Comparison of ENCODE assay signal across 1 cellular context in the genomic region with DNA sequence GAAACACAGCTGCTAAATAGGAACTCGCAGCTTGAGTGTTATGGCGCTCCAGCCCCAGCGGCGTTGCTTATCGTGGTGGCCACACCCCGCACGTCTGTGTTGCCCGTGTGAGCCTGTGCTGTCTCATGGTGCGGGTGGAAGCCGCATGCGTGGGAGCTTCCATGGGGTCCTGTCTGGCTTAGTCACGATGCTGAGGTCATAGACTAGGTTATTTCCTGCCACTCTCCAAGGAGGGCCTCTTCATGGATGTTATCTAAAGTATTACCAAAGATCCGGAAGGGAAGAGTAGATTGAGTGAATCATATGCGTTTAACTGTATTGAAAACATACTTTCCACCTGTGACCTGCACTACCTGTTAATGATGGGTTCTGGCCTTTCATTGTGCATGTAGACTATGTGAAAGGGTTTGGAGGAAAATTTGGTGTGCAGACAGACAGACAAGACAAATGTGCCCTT.
TF ChIP-seq lines count a peak whose summit lies in the region.

No MANE protein-coding gene starts in this region.

TF ChIP-seq in K562, 482 proteins besides CTCF, POLR2A, EP300 and RAD21 (continued from another document and continues in another):
- TF ChIP-seq, protein P1, sequence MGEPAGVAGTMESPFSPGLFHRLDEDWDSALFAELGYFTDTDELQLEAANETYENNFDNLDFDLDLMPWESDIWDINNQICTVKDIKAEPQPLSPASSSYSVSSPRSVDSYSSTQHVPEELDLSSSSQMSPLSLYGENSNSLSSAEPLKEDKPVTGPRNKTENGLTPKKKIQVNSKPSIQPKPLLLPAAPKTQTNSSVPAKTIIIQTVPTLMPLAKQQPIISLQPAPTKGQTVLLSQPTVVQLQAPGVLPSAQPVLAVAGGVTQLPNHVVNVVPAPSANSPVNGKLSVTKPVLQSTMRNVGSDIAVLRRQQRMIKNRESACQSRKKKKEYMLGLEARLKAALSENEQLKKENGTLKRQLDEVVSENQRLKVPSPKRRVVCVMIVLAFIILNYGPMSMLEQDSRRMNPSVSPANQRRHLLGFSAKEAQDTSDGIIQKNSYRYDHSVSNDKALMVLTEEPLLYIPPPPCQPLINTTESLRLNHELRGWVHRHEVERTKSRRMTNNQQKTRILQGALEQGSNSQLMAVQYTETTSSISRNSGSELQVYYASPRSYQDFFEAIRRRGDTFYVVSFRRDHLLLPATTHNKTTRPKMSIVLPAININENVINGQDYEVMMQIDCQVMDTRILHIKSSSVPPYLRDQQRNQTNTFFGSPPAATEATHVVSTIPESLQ (CRISPR knock-in tag; IDR thresholded peaks at IDR 0.05), result no peak
- TF ChIP-seq ZNF830 (CRISPR knock-in tag; IDR thresholded peaks at IDR 0.05) (no peak), KAT8 (IDR thresholded peaks at IDR 0.05; ENCODE audit: low read depth) (no peak), BCLAF1 (IDR thresholded peaks at IDR 0.05; ENCODE audit: borderline replicate concordance in 1 of 2, control insufficient read depth in 1 of 2, low read depth in 2 of 2, low read length in 1 of 2) (peak in 1 of 2 experiments; percentile 75; a peak in 1 of 4 replicates), NFE2L1 (tag; IDR thresholded peaks at IDR 0.05; ENCODE audit: borderline replicate concordance, low read depth) (no peak; the same call in 1 of the 2 replicates), BRD4 (IDR thresholded peaks at IDR 0.05) (no peak), CTBP1 (IDR thresholded peaks at IDR 0.05; ENCODE audit: borderline replicate concordance) (peak; percentile 96), ZFP1 (CRISPR knock-in tag; IDR thresholded peaks at IDR 0.05) (no peak), TAF1 (IDR thresholded peaks at IDR 0.05; ENCODE audit: control insufficient read depth, extremely low read depth, insufficient read depth, low read length, severe bottlenecking) (peak; percentile 35), NCOA6 (IDR thresholded peaks at IDR 0.05) (no peak), ZNF395 (CRISPR knock-in tag; IDR thresholded peaks at IDR 0.05) (peak; percentile 91), CXXC5 (CRISPR knock-in tag; IDR thresholded peaks at IDR 0.05) (peak; percentile 98), ZBTB49 (CRISPR knock-in tag; IDR thresholded peaks at IDR 0.05; ENCODE audit: borderline replicate concordance) (no peak), HBP1 (CRISPR knock-in tag; IDR thresholded peaks at IDR 0.05) (no peak), STAG1 (CRISPR knock-in tag; IDR thresholded peaks at IDR 0.05; ENCODE audit: borderline replicate concordance) (no peak), SREBF2 (CRISPR knock-in tag; IDR thresholded peaks at IDR 0.05) (no peak), ZNF589 (CRISPR knock-in tag; IDR thresholded peaks at IDR 0.05; ENCODE audit: low read depth) (peak; percentile 92), MECOM (CRISPR knock-in tag; IDR thresholded peaks at IDR 0.05) (no peak), NR4A1 (CRISPR knock-in tag; IDR thresholded peaks at IDR 0.05) (no peak), NR4A1 (tag; IDR thresholded peaks at IDR 0.05) (peak; percentile 20; the same call in 1 of the 2 replicates), RCOR1 (IDR thresholded peaks at IDR 0.05; ENCODE audit: borderline replicate concordance in 1 of 2, low read depth in 2 of 2, low read length in 2 of 2) (peak; percentile 73 to 90; a peak in 3 of 4 replicates), HDGF (IDR thresholded peaks at IDR 0.05) (no peak), PHF20 (IDR thresholded peaks at IDR 0.05; ENCODE audit: partially characterized antibody) (no peak), ZNF165 (CRISPR knock-in tag; IDR thresholded peaks at IDR 0.05; ENCODE audit: borderline replicate concordance) (no peak), ZFX (CRISPR knock-in tag; IDR thresholded peaks at IDR 0.05) (no peak), THRA (IDR thresholded peaks at IDR 0.05) (no peak), BACH1 (tag; IDR thresholded peaks at IDR 0.05) (peak; percentile 93), ZBTB7A (IDR thresholded peaks at IDR 0.05; ENCODE audit: borderline replicate concordance, control insufficient read depth, low read depth, low read length) (peak; percentile 52; the same call in 1 of the 2 replicates), ZHX1 (conservative IDR thresholded peaks at IDR 0.05; ENCODE audit: low read length) (no peak), ZKSCAN8 (CRISPR knock-in tag; IDR thresholded peaks at IDR 0.05) (peak; percentile 75; the same call in 1 of the 2 replicates), NBN (IDR thresholded peaks at IDR 0.05; ENCODE audit: low read depth) (peak; percentile 93), RFX5 (IDR thresholded peaks at IDR 0.05; ENCODE audit: low read depth, low read length) (no peak), SP1 (CRISPR knock-in tag; IDR thresholded peaks at IDR 0.05) (peak; percentile 83), RHOXF2B (CRISPR knock-in tag; conservative IDR thresholded peaks at IDR 0.05) (no peak), KAT2B (IDR thresholded peaks at IDR 0.05; ENCODE audit: low read depth, low read length) (no peak)
- TF ChIP-seq, protein P2, sequence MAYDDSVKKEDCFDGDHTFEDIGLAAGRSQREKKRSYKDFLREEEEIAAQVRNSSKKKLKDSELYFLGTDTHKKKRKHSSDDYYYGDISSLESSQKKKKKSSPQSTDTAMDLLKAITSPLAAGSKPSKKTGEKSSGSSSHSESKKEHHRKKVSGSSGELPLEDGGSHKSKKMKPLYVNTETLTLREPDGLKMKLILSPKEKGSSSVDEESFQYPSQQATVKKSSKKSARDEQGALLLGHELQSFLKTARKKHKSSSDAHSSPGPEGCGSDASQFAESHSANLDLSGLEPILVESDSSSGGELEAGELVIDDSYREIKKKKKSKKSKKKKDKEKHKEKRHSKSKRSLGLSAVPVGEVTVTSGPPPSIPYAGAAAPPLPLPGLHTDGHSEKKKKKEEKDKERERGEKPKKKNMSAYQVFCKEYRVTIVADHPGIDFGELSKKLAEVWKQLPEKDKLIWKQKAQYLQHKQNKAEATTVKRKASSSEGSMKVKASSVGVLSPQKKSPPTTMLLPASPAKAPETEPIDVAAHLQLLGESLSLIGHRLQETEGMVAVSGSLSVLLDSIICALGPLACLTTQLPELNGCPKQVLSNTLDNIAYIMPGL (CRISPR knock-in tag; IDR thresholded peaks at IDR 0.05), result no peak
- TF ChIP-seq, protein P3, sequence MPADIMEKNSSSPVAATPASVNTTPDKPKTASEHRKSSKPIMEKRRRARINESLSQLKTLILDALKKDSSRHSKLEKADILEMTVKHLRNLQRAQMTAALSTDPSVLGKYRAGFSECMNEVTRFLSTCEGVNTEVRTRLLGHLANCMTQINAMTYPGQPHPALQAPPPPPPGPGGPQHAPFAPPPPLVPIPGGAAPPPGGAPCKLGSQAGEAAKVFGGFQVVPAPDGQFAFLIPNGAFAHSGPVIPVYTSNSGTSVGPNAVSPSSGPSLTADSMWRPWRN (IDR thresholded peaks at IDR 0.05; ENCODE audit: low read depth), result peak; percentile 93
- TF ChIP-seq, protein P4, sequence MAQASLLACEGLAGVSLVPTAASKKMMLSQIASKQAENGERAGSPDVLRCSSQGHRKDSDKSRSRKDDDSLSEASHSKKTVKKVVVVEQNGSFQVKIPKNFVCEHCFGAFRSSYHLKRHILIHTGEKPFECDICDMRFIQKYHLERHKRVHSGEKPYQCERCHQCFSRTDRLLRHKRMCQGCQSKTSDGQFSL (CRISPR knock-in tag; IDR thresholded peaks at IDR 0.05), result no peak
- TF ChIP-seq, protein P4 (tag; IDR thresholded peaks at IDR 0.05), result no peak
- TF ChIP-seq, protein P5, sequence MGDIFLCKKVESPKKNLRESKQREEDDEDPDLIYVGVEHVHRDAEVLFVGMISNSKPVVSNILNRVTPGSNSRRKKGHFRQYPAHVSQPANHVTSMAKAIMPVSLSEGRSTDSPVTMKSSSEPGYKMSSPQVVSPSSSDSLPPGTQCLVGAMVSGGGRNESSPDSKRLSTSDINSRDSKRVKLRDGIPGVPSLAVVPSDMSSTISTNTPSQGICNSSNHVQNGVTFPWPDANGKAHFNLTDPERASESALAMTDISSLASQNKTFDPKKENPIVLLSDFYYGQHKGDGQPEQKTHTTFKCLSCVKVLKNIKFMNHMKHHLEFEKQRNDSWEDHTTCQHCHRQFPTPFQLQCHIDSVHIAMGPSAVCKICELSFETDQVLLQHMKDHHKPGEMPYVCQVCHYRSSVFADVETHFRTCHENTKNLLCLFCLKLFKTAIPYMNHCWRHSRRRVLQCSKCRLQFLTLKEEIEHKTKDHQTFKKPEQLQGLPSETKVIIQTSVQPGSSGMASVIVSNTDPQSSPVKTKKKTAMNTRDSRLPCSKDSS (IDR thresholded peaks at IDR 0.05; ENCODE audit: low read depth, partially characterized antibody), result no peak
